8 cellular contexts compared by ENCODE assay signal in the genomic region with DNA sequence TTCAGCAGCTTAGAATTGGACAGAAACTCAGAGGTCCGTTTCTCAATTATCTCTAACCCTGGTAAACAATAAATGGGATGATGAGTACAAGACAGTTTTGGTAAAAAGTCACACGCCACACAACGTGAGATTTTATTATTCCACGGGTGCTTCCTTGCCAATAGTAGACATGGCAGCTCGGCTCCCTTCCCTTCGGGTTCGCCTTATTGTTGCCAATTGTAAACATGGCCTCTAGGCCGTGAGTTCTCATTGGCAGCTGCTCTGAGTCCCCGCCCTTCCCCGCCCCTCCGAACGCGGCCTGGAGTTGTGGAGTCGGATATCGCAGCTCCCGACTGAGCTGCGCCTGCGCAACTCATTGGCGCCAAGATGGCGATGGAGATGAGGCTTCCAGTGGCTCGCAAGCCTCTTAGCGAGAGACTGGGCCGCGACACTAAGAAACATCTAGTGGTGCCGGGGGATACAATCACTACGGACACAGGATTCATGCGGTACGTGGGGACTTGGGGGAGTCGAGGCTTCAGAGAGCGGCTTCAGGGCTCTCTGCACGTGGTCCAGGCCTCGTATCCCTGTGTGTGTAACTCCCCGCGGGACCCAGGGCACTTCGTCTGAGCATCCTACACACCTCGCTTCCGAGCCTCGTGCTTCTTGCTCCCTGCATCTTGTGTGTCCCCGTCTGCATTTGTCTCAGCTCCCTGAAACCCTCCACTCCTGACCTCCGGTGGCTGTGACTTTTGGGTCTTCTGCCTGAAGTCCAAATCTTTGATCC. TPM values are rescaled to one million over a fixed set of nuclear protein-coding genes. Genes with fewer than 3 reads are reported as not detected.
DNase-seq lines count a peak whose midpoint lies in the region; ATAC-seq, FAIRE-seq and TF ChIP-seq lines count a peak whose summit lies in the region.

A gene with protein sequence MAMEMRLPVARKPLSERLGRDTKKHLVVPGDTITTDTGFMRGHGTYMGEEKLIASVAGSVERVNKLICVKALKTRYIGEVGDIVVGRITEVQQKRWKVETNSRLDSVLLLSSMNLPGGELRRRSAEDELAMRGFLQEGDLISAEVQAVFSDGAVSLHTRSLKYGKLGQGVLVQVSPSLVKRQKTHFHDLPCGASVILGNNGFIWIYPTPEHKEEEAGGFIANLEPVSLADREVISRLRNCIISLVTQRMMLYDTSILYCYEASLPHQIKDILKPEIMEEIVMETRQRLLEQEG (plus strand): TSS at position 355 of the 766 bp plus-strand sequence. CDS start 12 bp downstream, at position 367.

- FAIRE-seq in GM18507 (lab: Jason Lieb, UNC): peak; percentile 92

- peak within 1 kb of the TSS; percentile 95 for H3K4me3 Mint-ChIP-seq in T-helper 2 cell treated with Interferon-gamma antibody and Interleukin-4, amounts not matched to agents 5 μg/mL and 100 μg/mL, for 36 hours

- WGBS in right cardiac atrium: under 1% methylated on average over 40 of the region's 40 CpGs

- peak; percentile 97 for DNase-seq in GM18507 (ENCODE audit: extremely low spot score, insufficient read length, low read depth)
- DNase-seq in NCI-H2029 (lab: John Stamatoyannopoulos, UW): peak; percentile 98
- peak; percentile 90 for DNase-seq in T-helper 2 cell treated with Interferon-gamma antibody and Interleukin-4, amounts not matched to agents 5 μg/mL and 100 μg/mL, for 36 hours (ENCODE audit: low spot score)
- peak; percentile 95 to 99 for DNase-seq in ascending aorta (ENCODE audit: low spot score in 2 of 2)
- DNase-seq in right cardiac atrium: peak; percentile 99
- DNase-seq in putamen (ENCODE audit: low spot score): peak; percentile 99
- peak; percentile 98 to 99 for DNase-seq in uterus

- H3K27ac ChIP-seq in ascending aorta (peak within 1 kb of the TSS; percentile 15 to 37), right cardiac atrium (ENCODE audit: low read length) (peak within 1 kb of the TSS; percentile 32), uterus (peak within 1 kb of the TSS; percentile 78 to 79)

- ATAC-seq in HG02973 (IDR thresholded peaks at IDR 0.05; ENCODE audit: unreplicated experiment) (peak; percentile 87), right cardiac atrium (peak; percentile 97)

- peaks cover 31% of the 10 kb centered on the region for H3K36me3 Mint-ChIP-seq in T-helper 2 cell treated with Interferon-gamma antibody and Interleukin-4, amounts not matched to agents 5 μg/mL and 100 μg/mL, for 36 hours (ENCODE audit: low read depth)

- H3K36me3 ChIP-seq in ascending aorta: peaks cover 17 to 29% of the 10 kb centered on the region in 2 donors
- no peaks in the 10 kb centered on the region for H3K36me3 ChIP-seq in uterus

- peak in 1 of 2 donors; percentile 80 for TF ChIP-seq POLR2A in uterus (IDR thresholded peaks at IDR 0.05)

- H3K9me3 ChIP-seq in ascending aorta (no peaks in the 10 kb centered on the region), right cardiac atrium (ENCODE audit: control insufficient read depth, low read length) (no peaks in the 10 kb centered on the region), uterus (no peaks in the 10 kb centered on the region)

- H3K27ac Mint-ChIP-seq in T-helper 2 cell treated with Interferon-gamma antibody and Interleukin-4, amounts not matched to agents 5 μg/mL and 100 μg/mL, for 36 hours: peak within 1 kb of the TSS; percentile 95

- no peak for TF ChIP-seq CTCF in ascending aorta (IDR thresholded peaks at IDR 0.05)
- peak in 1 of 4 experiments; percentile 15 for TF ChIP-seq CTCF in uterus (IDR thresholded peaks at IDR 0.05)

- no peaks in the 10 kb centered on the region for H3K9me3 Mint-ChIP-seq in T-helper 2 cell treated with Interferon-gamma antibody and Interleukin-4, amounts not matched to agents 5 μg/mL and 100 μg/mL, for 36 hours

- peaks cover 0 to 14% of the 10 kb centered on the region in 2 donors for H3K4me1 ChIP-seq in ascending aorta
- no peaks in the 10 kb centered on the region for H3K4me1 ChIP-seq in right cardiac atrium (ENCODE audit: control insufficient read depth, insufficient read depth, low read length)
- peaks cover 0 to 3% of the 10 kb centered on the region in 2 donors for H3K4me1 ChIP-seq in uterus

- intact Hi-C loops in ascending aorta (cut with DNase I) (loop anchor here (1.0 to 10.0 kb wide), 3 partner anchors 19 to 431 kb away; a partner anchor contains a TSS), right cardiac atrium (cut with DNase I) (no loop called here), uterus (cut with DNase I; ENCODE audit: low total_unique reads) (no loop called here)

- H3K4me3 ChIP-seq in ascending aorta (peak within 1 kb of the TSS; percentile 54 to 77), right cardiac atrium (ENCODE audit: low read length) (peak within 1 kb of the TSS; percentile 64), uterus (peak within 1 kb of the TSS; percentile 65 to 86)

- H3K27me3 ChIP-seq in ascending aorta: no peaks in the 10 kb centered on the region
- no peaks in the 10 kb centered on the region for H3K27me3 ChIP-seq in right cardiac atrium (ENCODE audit: control insufficient read depth, insufficient read depth)
- no peaks in the 10 kb centered on the region for H3K27me3 ChIP-seq in uterus

- H3K4me1 Mint-ChIP-seq in T-helper 2 cell treated with Interferon-gamma antibody and Interleukin-4, amounts not matched to agents 5 μg/mL and 100 μg/mL, for 36 hours (ENCODE audit: low read depth): peaks cover 39% of the 10 kb centered on the region

- no peaks in the 10 kb centered on the region for H3K27me3 Mint-ChIP-seq in T-helper 2 cell treated with Interferon-gamma antibody and Interleukin-4, amounts not matched to agents 5 μg/mL and 100 μg/mL, for 36 hours (ENCODE audit: low read depth)

RNA-seq across cellular contexts. Expression of the gene that starts here (rescaled TPM):
- 20.6 TPM for total RNA-seq in ascending aorta
- 10 to 100 TPM; 14.2 to 17.9 (median 15.5) TPM for total RNA-seq in right cardiac atrium
- 11.0 TPM for polyA plus RNA-seq in right cardiac atrium
- total RNA-seq in uterus: 10 to 100 TPM in 2 of 4 donors, 1 to 10 TPM in 2; 2.4 to 59.3 (median 25.5) TPM

Comparison
In these comparisons a context has a peak if more than half of its experiments do, and no peak if none do; other contexts are left out.
1. Peak in every context shown above with its lines: DNase-seq, ATAC-seq, H3K4me3 ChIP-seq and H3K27ac ChIP-seq.
2. H3K27ac ChIP-seq: peak in every context shown above with its lines; median percentile 78 in uterus; 32 in right cardiac atrium; 26 in ascending aorta.